ENCODE assay signal across 1 cellular context in the genomic region with DNA sequence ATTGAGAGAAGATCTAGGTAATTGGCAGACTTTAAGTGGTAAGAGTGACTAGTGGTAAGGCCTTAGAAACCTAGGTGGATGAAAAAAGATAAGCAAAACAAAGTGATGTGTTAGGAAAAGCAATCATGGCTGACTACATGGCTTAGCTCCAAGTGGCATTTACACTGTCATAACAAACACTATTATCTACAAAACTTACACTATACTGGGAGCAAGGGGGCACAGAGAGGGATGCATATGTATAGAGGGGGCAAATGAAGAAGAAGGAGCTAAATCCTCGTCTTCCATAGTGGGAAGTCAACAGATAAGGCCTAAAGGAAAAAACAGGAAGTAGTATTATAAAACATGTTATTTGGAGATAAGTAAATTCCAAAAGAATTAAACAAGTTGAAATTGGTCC.
TF ChIP-seq lines count a peak whose summit lies in the region.

No MANE protein-coding gene starts in this region.

TF ChIP-seq in IMR-90, 13 proteins besides CTCF, POLR2A, EP300 and RAD21:
- TF ChIP-seq MAZ (IDR thresholded peaks at IDR 0.05; ENCODE audit: borderline replicate concordance, low read depth, low read length) (no peak), FOS (IDR thresholded peaks at IDR 0.05; ENCODE audit: low read depth, low read length) (no peak), MXI1 (IDR thresholded peaks at IDR 0.05; ENCODE audit: borderline replicate concordance, low read depth, low read length) (no peak), BHLHE40 (IDR thresholded peaks at IDR 0.05; ENCODE audit: low read depth, low read length) (no peak), RFX5 (IDR thresholded peaks at IDR 0.05; ENCODE audit: low read depth, low read length) (no peak), CHD1 (IDR thresholded peaks at IDR 0.05; ENCODE audit: low read depth, low read length) (no peak), NFE2L2 (IDR thresholded peaks at IDR 0.05; ENCODE audit: low read depth, low read length) (no peak), MAFK (IDR thresholded peaks at IDR 0.05; ENCODE audit: low read depth, low read length) (no peak), RCOR1 (IDR thresholded peaks at IDR 0.05; ENCODE audit: insufficient replicate concordance, low read length) (no peak), CEBPB (IDR thresholded peaks at IDR 0.05; ENCODE audit: low read depth, low read length) (no peak)
- TF ChIP-seq, protein P1, sequence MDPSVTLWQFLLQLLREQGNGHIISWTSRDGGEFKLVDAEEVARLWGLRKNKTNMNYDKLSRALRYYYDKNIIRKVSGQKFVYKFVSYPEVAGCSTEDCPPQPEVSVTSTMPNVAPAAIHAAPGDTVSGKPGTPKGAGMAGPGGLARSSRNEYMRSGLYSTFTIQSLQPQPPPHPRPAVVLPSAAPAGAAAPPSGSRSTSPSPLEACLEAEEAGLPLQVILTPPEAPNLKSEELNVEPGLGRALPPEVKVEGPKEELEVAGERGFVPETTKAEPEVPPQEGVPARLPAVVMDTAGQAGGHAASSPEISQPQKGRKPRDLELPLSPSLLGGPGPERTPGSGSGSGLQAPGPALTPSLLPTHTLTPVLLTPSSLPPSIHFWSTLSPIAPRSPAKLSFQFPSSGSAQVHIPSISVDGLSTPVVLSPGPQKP (IDR thresholded peaks at IDR 0.05; ENCODE audit: borderline replicate concordance, low read depth, low read length), result no peak
